27 cellular contexts compared by ENCODE assay signal in genomic region chr1:16924216-16924918, GRCh38. TPM values are rescaled to one million over a fixed set of nuclear protein-coding genes. Genes with fewer than 3 reads are reported as not detected.
DNase-seq lines count a peak whose midpoint lies in the region; ATAC-seq and TF ChIP-seq lines count a peak whose summit lies in the region.
"Had no signal": no experiment of that assay in that cellular context is flagged by ENCODE, and none has a peak within 500 bp of the region (broad histone marks: within the 10 kb centered on the region; RNA-seq: fewer than 3 reads in every experiment).

No MANE protein-coding gene starts in this region.

- H3K4me1 ChIP-seq in CD4-positive, CD25-positive, alpha-beta regulatory T cell (ENCODE audit: control insufficient read depth, insufficient read depth, low read length, poor library complexity, severe bottlenecking), result peaks cover 10% of the 10 kb centered on the region
- H3K4me1 ChIP-seq in esophagus squamous epithelium (peaks cover 30 to 70% (median 42%) of the 10 kb centered on the region in 3 donors), osteoblast (ENCODE audit: insufficient read depth, low read length) (no peaks in the 10 kb centered on the region), Karpas-422 (ENCODE audit: low read length) (peaks cover 19% of the 10 kb centered on the region)
- H3K4me1 ChIP-seq: A549 had no signal

- peaks cover 0 to 46% (median 11%) of the 10 kb centered on the region in 4 donors for H3K4me1 Mint-ChIP-seq in CD4-positive, CD25-positive, alpha-beta regulatory T cell
- H3K4me1 Mint-ChIP-seq in WTC11, result peaks cover 35% of the 10 kb centered on the region

- peaks cover 4% of the 10 kb centered on the region for H3K36me3 Mint-ChIP-seq in CD4-positive, CD25-positive, alpha-beta regulatory T cell
- H3K36me3 Mint-ChIP-seq in WTC11, result peaks cover 7% of the 10 kb centered on the region; the same call in 1 of the 2 replicates

- H3K9ac ChIP-seq in Karpas-422 (ENCODE audit: low read length), result no peak overlapping the region

- no peaks in the 10 kb centered on the region for H3K9me2 ChIP-seq in Karpas-422 (replicated peaks; ENCODE audit: insufficient read depth, low read length)

- CTCF ChIA-PET in WTC11 (lab: Charles Lee), result interaction anchor here (0.6 to 2.2 kb wide), 7 partner anchors 9 to 638 kb away, joined by 3 to 8 read pairs (median 3); no protein-coding TSS in a partner anchor

- H2AFZ ChIP-seq in osteoblast (ENCODE audit: low read length) (no peak overlapping the region), Karpas-422 (ENCODE audit: low read length) (no peak overlapping the region)

- H3K4me3 Mint-ChIP-seq in CD4-positive, CD25-positive, alpha-beta regulatory T cell, result no peak overlapping the region
- no peak overlapping the region for H3K4me3 Mint-ChIP-seq in WTC11
- H3K4me3 Mint-ChIP-seq: activated T-cell treated with anti-CD3 and anti-CD28 coated beads, Interleukin-2, amount 50 U/mL, for 24 hours; stimulated activated naive CD8-positive, alpha-beta T cell treated with anti-CD3 and anti-CD28 coated beads, Interleukin-15, Interleukin-2, amounts not matched to agents 100 ng/mL and 50 ng/mL, for 24 hours had no signal

- POLR2A ChIA-PET in WTC11 (lab: Charles Lee), result interaction anchor here (0.7 kb wide), 1 partner anchor 31 kb away, joined by 4 read pairs; no protein-coding TSS in a partner anchor

- H3K9me3 Mint-ChIP-seq in CD4-positive, CD25-positive, alpha-beta regulatory T cell, result no peaks in the 10 kb centered on the region
- H3K9me3 Mint-ChIP-seq in WTC11, result no peaks in the 10 kb centered on the region
- H3K9me3 Mint-ChIP-seq: activated T-cell treated with anti-CD3 and anti-CD28 coated beads, Interleukin-2, amount 50 U/mL, for 24 hours; CD8-positive, alpha-beta memory T cell; stimulated activated naive CD8-positive, alpha-beta T cell treated with anti-CD3 and anti-CD28 coated beads, Interleukin-15, Interleukin-2, amounts not matched to agents 100 ng/mL and 50 ng/mL, for 24 hours had no signal

- no peak overlapping the region for H3K4me2 ChIP-seq in osteoblast (ENCODE audit: insufficient read depth, low read length)
- no peak overlapping the region for H3K4me2 ChIP-seq in Karpas-422 (ENCODE audit: low read depth, low read length, poor library complexity, severe bottlenecking)
- H3K4me2 ChIP-seq: A549 had no signal

- no peak for TF ChIP-seq POLR2A in esophagus squamous epithelium (IDR thresholded peaks at IDR 0.05)

- H3K4me3 ChIP-seq in CD4-positive, CD25-positive, alpha-beta regulatory T cell (ENCODE audit: low read depth, low read length), result no peak overlapping the region
- H3K4me3 ChIP-seq in esophagus squamous epithelium (no peak overlapping the region), osteoblast (ENCODE audit: insufficient read depth, low read length) (no peak overlapping the region), Karpas-422 (ENCODE audit: low read length) (no peak overlapping the region)
- H3K4me3 ChIP-seq: A549, Peyer's patch, vagina had no signal

- no peaks in the 10 kb centered on the region for H3K36me3 ChIP-seq in CD4-positive, CD25-positive, alpha-beta regulatory T cell (ENCODE audit: control insufficient read depth, insufficient read depth, low read length)
- H3K36me3 ChIP-seq in esophagus squamous epithelium (peaks cover 0 to 7% (median 0%) of the 10 kb centered on the region in 3 donors), osteoblast (ENCODE audit: insufficient read depth, low read length) (no peaks in the 10 kb centered on the region), Karpas-422 (ENCODE audit: insufficient read depth, low read length) (no peaks in the 10 kb centered on the region)
- H3K36me3 ChIP-seq: neutrophil, Peyer's patch, vagina had no signal

- intact Hi-C loops in esophagus squamous epithelium (cut with DNase I), result no loop called here

- no peak for ATAC-seq in CD4-positive, CD25-positive, alpha-beta regulatory T cell (ENCODE audit: low read depth in 2 of 2)
- no peak for ATAC-seq in WTC11

- H3K27ac Mint-ChIP-seq in CD4-positive, CD25-positive, alpha-beta regulatory T cell, result peak overlapping the region; percentile 6 to 69 (median 34)
- H3K27ac Mint-ChIP-seq in WTC11, result peak overlapping the region; percentile 73; the same call in 1 of the 2 replicates
- H3K27ac Mint-ChIP-seq: activated T-cell treated with anti-CD3 and anti-CD28 coated beads, Interleukin-2, amount 50 U/mL, for 24 hours; stimulated activated naive CD8-positive, alpha-beta T cell treated with anti-CD3 and anti-CD28 coated beads, Interleukin-15, Interleukin-2, amounts not matched to agents 100 ng/mL and 50 ng/mL, for 24 hours had no signal

- H3K79me2 ChIP-seq in osteoblast (ENCODE audit: insufficient read depth, low read length) (peaks cover 9% of the 10 kb centered on the region), Karpas-422 (ENCODE audit: low read length) (peaks cover 7% of the 10 kb centered on the region; the same call in 1 of the 2 replicates)

- H3K27me3 Mint-ChIP-seq in CD4-positive, CD25-positive, alpha-beta regulatory T cell, result no peaks in the 10 kb centered on the region
- H3K27me3 Mint-ChIP-seq in WTC11 (ENCODE audit: low read depth), result no peaks in the 10 kb centered on the region
- H3K27me3 Mint-ChIP-seq: activated T-cell treated with anti-CD3 and anti-CD28 coated beads, Interleukin-2, amount 50 U/mL, for 24 hours; CD8-positive, alpha-beta memory T cell; stimulated activated naive CD8-positive, alpha-beta T cell treated with anti-CD3 and anti-CD28 coated beads, Interleukin-15, Interleukin-2, amounts not matched to agents 100 ng/mL and 50 ng/mL, for 24 hours had no signal

- no peaks in the 10 kb centered on the region for H3K9me3 ChIP-seq in CD4-positive, CD25-positive, alpha-beta regulatory T cell (ENCODE audit: control insufficient read depth in 2 of 2, low read length in 2 of 2)
- H3K9me3 ChIP-seq in esophagus squamous epithelium, result no peaks in the 10 kb centered on the region
- H3K9me3 ChIP-seq in osteoblast (ENCODE audit: low read depth, low read length), result no peaks in the 10 kb centered on the region
- no peaks in the 10 kb centered on the region for H3K9me3 ChIP-seq in Karpas-422 (ENCODE audit: low read length)
- H3K9me3 ChIP-seq: A549, neutrophil, Peyer's patch, vagina had no signal

- DNase-seq in CD4-positive, CD25-positive, alpha-beta regulatory T cell, result no peak
- DNase-seq in WTC11 (ENCODE audit: low spot score) (no peak), esophagus squamous epithelium (lab: John Stamatoyannopoulos, UW) (no peak), osteoblast (ENCODE audit: insufficient read length, low spot score, missing footprints) (peak; percentile 86), SW 1271 (lab: John Stamatoyannopoulos, UW) (no peak), occipital lobe (lab: John Stamatoyannopoulos, UW) (no peak), NCI-H1694 (lab: John Stamatoyannopoulos, UW) (no peak), Karpas-422 (no peak)
- DNase-seq: activated gamma-delta T cell treated with Interleukin-2 at 50 U/mL for 16 hours; activated T-cell treated with anti-CD3 and anti-CD28 coated beads, Interleukin-2, amount 50 U/mL, for 24 hours; AML-193; CD8-positive, alpha-beta memory T cell; cerebellar nuclear complex; DMS153; IMR-90; NCI-H1048; NCI-H1930; NCI-H226; NCI-H748 treated with DMSO at 0.1 percent for 48 hours had no signal

- peaks cover 33% of the 10 kb centered on the region for H4K20me1 ChIP-seq in osteoblast (ENCODE audit: insufficient read depth, low read length)
- no peaks in the 10 kb centered on the region for H4K20me1 ChIP-seq in Karpas-422 (ENCODE audit: insufficient read depth, low read depth, low read length)

- no peak for TF ChIP-seq CTCF in WTC11 (IDR thresholded peaks at IDR 0.05)
- TF ChIP-seq CTCF in esophagus squamous epithelium (IDR thresholded peaks at IDR 0.05), result no peak
- no peak for TF ChIP-seq CTCF in osteoblast (IDR thresholded peaks at IDR 0.05; ENCODE audit: extremely low read depth, low read depth, low read length)

- H3K27ac ChIP-seq in CD4-positive, CD25-positive, alpha-beta regulatory T cell (ENCODE audit: insufficient read depth, low read length, poor library complexity, severe bottlenecking), result no peak overlapping the region
- peak overlapping the region in 3 of 4 donors; percentile 81 to 87 (median 85) for H3K27ac ChIP-seq in esophagus squamous epithelium
- no peak overlapping the region for H3K27ac ChIP-seq in osteoblast (ENCODE audit: low read depth, low read length)
- no peak overlapping the region for H3K27ac ChIP-seq in Karpas-422 (ENCODE audit: low read length)
- H3K27ac ChIP-seq: A549, neutrophil, Peyer's patch had no signal

- H3K27me3 ChIP-seq in CD4-positive, CD25-positive, alpha-beta regulatory T cell (ENCODE audit: control insufficient read depth, insufficient read depth, low read length), result no peaks in the 10 kb centered on the region
- H3K27me3 ChIP-seq in esophagus squamous epithelium (no peaks in the 10 kb centered on the region), osteoblast (ENCODE audit: insufficient read depth, low read length) (no peaks in the 10 kb centered on the region), Karpas-422 (ENCODE audit: low read length) (no peaks in the 10 kb centered on the region)
- H3K27me3 ChIP-seq: Peyer's patch, vagina had no signal

- WGBS in esophagus squamous epithelium, 2 donors, result 76 to 78% methylated on average over 22 to 23 of the region's 23 CpGs

TF ChIP-seq in WTC11, 78 proteins besides CTCF, POLR2A, EP300 and RAD21 (continues in another document):
- TF ChIP-seq SMAD3 (CRISPR knock-in tag; IDR thresholded peaks at IDR 0.05; ENCODE audit: borderline replicate concordance), result no peak
- no peak for TF ChIP-seq CREM (CRISPR knock-in tag; IDR thresholded peaks at IDR 0.05)
- no peak for TF ChIP-seq TEAD1 (CRISPR knock-in tag; IDR thresholded peaks at IDR 0.05)

RNA-seq across cellular contexts. Expression of gene CROCC, which starts 2.6 kb away (rescaled TPM):
- total RNA-seq in CD4-positive, CD25-positive, alpha-beta regulatory T cell, result 46.1 TPM
- 1 to 10 TPM; 3.9 to 5.2 (median 4.2) TPM for polyA plus RNA-seq in CD4-positive, CD25-positive, alpha-beta regulatory T cell
- total RNA-seq in WTC11 (2021) (73.8 to 75.6 TPM (median 73.9 TPM) in 3 replicates), esophagus squamous epithelium (10 to 100 TPM in 3 of 4 donors, 1 to 10 TPM in 1; 8.5 to 43.1 (median 30.2) TPM), osteoblast (15.0 and 20.3 TPM in 2 replicates), occipital lobe (19.5 TPM)
- total RNA-seq in Karpas-422 (2014; rRNA removed; shearing (Covaris generic); ENCODE audit: low replicate concordance), result 12.1 and 29.1 TPM in 2 replicates

RNA-seq across cellular contexts. Expression of gene RNU1-2, which starts 28.6 kb away (rescaled TPM):
- total RNA-seq in CD4-positive, CD25-positive, alpha-beta regulatory T cell, result 3,278 TPM
- polyA plus RNA-seq in CD4-positive, CD25-positive, alpha-beta regulatory T cell, result 10 to 100 TPM in 1 of 4 donors, not detected in 3; 23.7 TPM
- total RNA-seq in WTC11 (2021) (1,028 to 1,267 TPM (median 1,197 TPM) in 3 replicates), esophagus squamous epithelium (under 1 TPM; under 0.01 TPM), osteoblast (under 0.01 TPM in 1 of 2 replicates, not detected in the other), occipital lobe (under 0.01 TPM)
- total RNA-seq in Karpas-422 (2014; rRNA removed; shearing (Covaris generic); ENCODE audit: low replicate concordance), result under 0.01 TPM in 2 replicates
- total RNA-seq: H4 had no signal
- polyA plus RNA-seq: CD8-positive, alpha-beta memory T cell; IMR-90; thymus had no signal

RNA-seq across cellular contexts. Expression of gene MFAP2, which starts 56.1 kb away (rescaled TPM):
- total RNA-seq in CD4-positive, CD25-positive, alpha-beta regulatory T cell, result not detected
- polyA plus RNA-seq in CD4-positive, CD25-positive, alpha-beta regulatory T cell, result not detected
- 136 to 144 TPM (median 141 TPM) in 3 replicates for total RNA-seq in WTC11 (2021)
- total RNA-seq in esophagus squamous epithelium, result 10 to 100 TPM in 1 of 4 donors, 1 to 10 TPM in 1, under 1 TPM in 1, not detected in 1; 0.70 to 10.5 (median 4.2) TPM
- 61.2 and 72.2 TPM in 2 replicates for total RNA-seq in osteoblast
- total RNA-seq in occipital lobe, result 5.6 TPM
- not detected in 2 replicates for total RNA-seq in Karpas-422 (2014; rRNA removed; shearing (Covaris generic); ENCODE audit: low replicate concordance)
- total RNA-seq: CD8-positive, alpha-beta memory T cell; T-helper 1 cell treated with Interleukin-12 subunit alpha and Interleukin-12 subunit beta and Interleukin-4 antibody, amounts not matched to agents 30 ng/mL and 1 ng/mL, for 36 hours had no signal

Comparison
In these comparisons a context has a peak if more than half of its experiments do, and no peak if none do; other contexts are left out.
1. H3K27ac ChIP-seq: peak in esophagus squamous epithelium (3 of 4); none in CD4-positive, CD25-positive, alpha-beta regulatory T cell (single experiment), osteoblast (single experiment) and Karpas-422 (single experiment).
2. RNA of gene RNU1-2, which starts 28.6 kb away (total RNA-seq): 3,278 TPM in CD4-positive, CD25-positive, alpha-beta regulatory T cell (single experiment) and 1,028 to 1,267 TPM in WTC11; under 0.01 TPM in esophagus squamous epithelium, under 0.01 TPM in osteoblast, under 0.01 TPM in occipital lobe (single experiment) and under 0.01 TPM in Karpas-422; every median in the first group is over 1,000 times any median in the second.